ENCODE assay signal across 14 cellular contexts in genomic region chr1:225509770-225510169, GRCh38.
A peak's percentile ranks its signal among the peaks of the same experiment; 100 is the strongest.
DNase-seq lines count a peak whose midpoint lies in the region; ATAC-seq, FAIRE-seq and TF ChIP-seq lines count a peak whose summit lies in the region.
"Had no signal": no experiment of that assay in that cellular context is flagged by ENCODE, and none has a peak within 500 bp of the region (broad histone marks: within the 10 kb centered on the region; RNA-seq: fewer than 3 reads in every experiment).

No MANE protein-coding gene starts in this region.

- H3K9me3 ChIP-seq in A549 (no peaks in the 10 kb centered on the region), breast epithelium (no peaks in the 10 kb centered on the region), muscle layer of duodenum (ENCODE audit: control insufficient read depth in 1 of 2, low read length in 2 of 2) (no peaks in the 10 kb centered on the region)

- H3K27me3 ChIP-seq in breast epithelium, result no peaks in the 10 kb centered on the region
- H3K27me3 ChIP-seq in muscle layer of duodenum (ENCODE audit: low read depth, low read length), result no peaks in the 10 kb centered on the region

- TF ChIP-seq EP300 in A549 (IDR thresholded peaks at IDR 0.05), result no peak

- H3K4me2 ChIP-seq in A549, result peak overlapping the region; percentile 77

- DNase-seq in A549 (ENCODE audit: low read depth in 1 of 2, low spot score in 1 of 2), result no peak
- no peak for DNase-seq in H54 (ENCODE audit: insufficient read length, low spot score)
- no peak for DNase-seq in breast epithelium (ENCODE audit: low spot score in 2 of 2)
- DNase-seq in DMS114 treated with DMSO at 0.1 percent for 48 hours (lab: John Stamatoyannopoulos, UW; ENCODE audit: unreplicated experiment), result no peak
- no peak for DNase-seq in NOMO-1 treated with dmso at 0.1 percent for 144 hours (lab: John Stamatoyannopoulos, UW; ENCODE audit: unreplicated experiment)
- no peak for DNase-seq in NCI-H226
- DNase-seq in activated CD8-positive, alpha-beta memory T cell treated with anti-CD3 and anti-CD28 coated beads for 24 hours, result no peak
- DNase-seq: activated CD4-positive, alpha-beta T cell treated with anti-CD3 and anti-CD28 coated beads, Interleukin-2, amount 50 U/mL, for 4 hours; CD4-positive, alpha-beta memory T cell; effector CD8-positive, alpha-beta T cell; H7; NCI-H446 had no signal

- peaks cover 51% of the 10 kb centered on the region for H3K4me1 ChIP-seq in A549
- H3K4me1 ChIP-seq in breast epithelium, result no peaks in the 10 kb centered on the region
- peaks cover 6 to 10% of the 10 kb centered on the region in 2 donors for H3K4me1 ChIP-seq in muscle layer of duodenum (ENCODE audit: control insufficient read depth in 1 of 2, insufficient read depth in 2 of 2, low read length in 2 of 2)

- no peak for TF ChIP-seq CTCF in A549 (IDR thresholded peaks at IDR 0.05)
- no peak for TF ChIP-seq CTCF in breast epithelium (IDR thresholded peaks at IDR 0.05)

- ATAC-seq in A549, result no peak

- H3K4me3 ChIP-seq in A549 (no peak overlapping the region), breast epithelium (no peak overlapping the region), muscle layer of duodenum (ENCODE audit: low read depth in 1 of 2, low read length in 2 of 2) (no peak overlapping the region)
- H3K4me3 ChIP-seq: skin epidermis had no signal

- intact Hi-C loops in breast epithelium (cut with DNase I; ENCODE audit: low total_unique reads), result no loop called here

- WGBS in A549 (ENCODE audit: missing lambda C conversion rate), result 50% methylated on average over 3 of the region's 3 CpGs

- CTCF ChIA-PET in A549 (lab: Yijun Ruan, JAX), result interaction anchor here (0.6 to 1.3 kb wide), 6 partner anchors 9 to 1801 kb away, joined by 3 to 4 read pairs (median 3); no protein-coding TSS in a partner anchor

- no peaks in the 10 kb centered on the region for H3K36me3 ChIP-seq in breast epithelium
- H3K36me3 ChIP-seq in muscle layer of duodenum (ENCODE audit: control insufficient read depth in 1 of 2, insufficient read depth in 2 of 2, low read length in 2 of 2), result peaks cover 7 to 10% of the 10 kb centered on the region in 2 donors

- FAIRE-seq in A549 (lab: Jason Lieb, UNC), result peak; percentile 36
- peak; percentile 50 for FAIRE-seq in H54 (lab: Jason Lieb, UNC)

- no peak for TF ChIP-seq RAD21 in A549 (conservative IDR thresholded peaks at IDR 0.05 in 1 of 2, IDR thresholded peaks at IDR 0.05 in 1 of 2)

- POLR2A ChIA-PET in A549 (lab: Yijun Ruan, JAX), result no interaction called here

- H3K27ac ChIP-seq in A549, result peak overlapping the region; percentile 36 to 76
- H3K27ac ChIP-seq in breast epithelium, result peak overlapping the region; percentile 66 to 84
- H3K27ac ChIP-seq in muscle layer of duodenum (ENCODE audit: low read length), result peak overlapping the region; percentile 82

- no peak for TF ChIP-seq POLR2A in A549 (IDR thresholded peaks at IDR 0.05; ENCODE audit: low read length)
- no peak for TF ChIP-seq POLR2A in H54 (IDR thresholded peaks at IDR 0.05; ENCODE audit: low read depth, low read length)
- no peak for TF ChIP-seq POLR2A in breast epithelium (IDR thresholded peaks at IDR 0.05)

TF ChIP-seq in A549, 52 proteins besides CTCF, POLR2A, EP300 and RAD21:
- TF ChIP-seq MAX (IDR thresholded peaks at IDR 0.05) (no peak), PBX3 (IDR thresholded peaks at IDR 0.05) (no peak), USF2 (IDR thresholded peaks at IDR 0.05) (no peak), RFX5 (IDR thresholded peaks at IDR 0.05) (no peak), JUNB (IDR thresholded peaks at IDR 0.05) (no peak), ATOH8 (CRISPR knock-in tag; IDR thresholded peaks at IDR 0.05; ENCODE audit: low read depth) (no peak), ESRRA (IDR thresholded peaks at IDR 0.05; ENCODE audit: borderline replicate concordance, low read length) (no peak), FOSL2 (IDR thresholded peaks at IDR 0.05) (no peak), FOSL2 (CRISPR knock-in tag; IDR thresholded peaks at IDR 0.05) (no peak)
